In the genomic region with DNA sequence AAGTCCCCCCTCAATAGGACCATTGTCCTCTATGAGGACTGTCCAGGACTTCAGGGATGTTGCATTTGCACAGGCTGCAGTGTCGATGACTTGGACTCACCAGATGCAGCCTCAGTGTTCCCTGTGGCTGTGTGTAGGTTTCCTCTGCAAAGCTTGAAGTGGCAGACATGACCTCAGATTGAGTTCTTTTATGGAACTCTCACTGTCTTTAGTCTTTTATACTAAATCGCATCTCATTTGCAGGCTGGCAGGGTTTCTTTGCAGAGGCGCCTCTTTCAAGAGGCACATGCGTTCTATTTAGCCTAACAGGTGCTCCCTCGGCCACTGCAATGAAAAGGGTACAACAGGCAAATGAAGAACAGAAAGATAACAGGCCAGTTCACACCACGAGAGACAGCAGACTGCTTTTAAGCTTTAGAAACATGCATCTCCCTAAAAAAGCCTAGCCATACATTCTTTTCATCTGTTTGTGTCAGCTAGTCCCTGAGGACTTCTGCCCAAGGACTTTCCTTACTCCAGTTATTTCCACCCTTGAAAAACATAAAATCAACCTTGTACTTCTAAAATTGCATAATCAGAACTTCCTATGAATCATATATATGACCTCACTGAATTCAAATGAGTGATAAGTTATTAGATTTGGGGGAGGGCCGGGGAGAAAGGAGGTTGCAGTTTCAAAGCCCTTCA, we compare ENCODE assay signal across 13 cellular contexts.
DNase-seq lines count a peak whose midpoint lies in the region; ATAC-seq and TF ChIP-seq lines count a peak whose summit lies in the region.
"Had no signal": no experiment of that assay in that cellular context is flagged by ENCODE, and none has a peak within 500 bp of the region (broad histone marks: within the 10 kb centered on the region; RNA-seq: fewer than 3 reads in every experiment).

No MANE protein-coding gene starts in this region.

- H3F3A ChIP-seq in PC-9 (ENCODE audit: insufficient read depth, low read depth): peaks cover 19% of the 10 kb centered on the region

- H3K4me3 ChIP-seq in GM12865 (ENCODE audit: low read depth, low read length) (no peak overlapping the region), PC-9 (no peak overlapping the region), epithelial cell of esophagus (ENCODE audit: low read length) (no peak overlapping the region), rectal smooth muscle tissue (ENCODE audit: low read length) (no peak overlapping the region)
- H3K4me3 ChIP-seq in CD4-positive, alpha-beta memory T cell (ENCODE audit: low read length in 2 of 2): no peak overlapping the region

- CTCF ChIA-PET in PC-9 (lab: Charles Lee): interaction anchor here (0.6 to 0.9 kb wide), 2 partner anchors 129 to 1291 kb away, joined by 3 read pairs; no protein-coding TSS in a partner anchor
- CTCF ChIA-PET in CD4-positive, alpha-beta memory T cell (lab: Charles Lee; ENCODE audit: partially characterized antibody): no interaction called here

- H3K79me2 ChIP-seq in PC-9 (ENCODE audit: low read depth): no peaks in the 10 kb centered on the region

- H3K4me3 Mint-ChIP-seq in stimulated activated naive B cell treated with anti-CD40 and anti-IgM and Interleukin-4, amounts not matched to agents 10 μg/mL and 1 μg/mL and 100 μg/mL, for 72 hours: no peak overlapping the region
- no peak overlapping the region for H3K4me3 Mint-ChIP-seq in CD4-positive, alpha-beta memory T cell
- H3K4me3 Mint-ChIP-seq: naive thymus-derived CD8-positive, alpha-beta T cell had no signal

- POLR2A ChIA-PET in PC-9 (lab: Charles Lee; ENCODE audit: unreplicated experiment): no interaction called here
- POLR2A ChIA-PET in CD4-positive, alpha-beta memory T cell (lab: Charles Lee; ENCODE audit: partially characterized antibody): no interaction called here

- no peaks in the 10 kb centered on the region for H3K36me3 Mint-ChIP-seq in stimulated activated naive B cell treated with anti-CD40 and anti-IgM and Interleukin-4, amounts not matched to agents 10 μg/mL and 1 μg/mL and 100 μg/mL, for 72 hours
- no peaks in the 10 kb centered on the region for H3K36me3 Mint-ChIP-seq in CD4-positive, alpha-beta memory T cell
- H3K36me3 Mint-ChIP-seq: naive thymus-derived CD8-positive, alpha-beta T cell had no signal

- H4K20me1 ChIP-seq in PC-9 (ENCODE audit: insufficient read depth): no peaks in the 10 kb centered on the region

- peaks cover 17 to 41% of the 10 kb centered on the region in 2 donors for H3K4me1 Mint-ChIP-seq in stimulated activated naive B cell treated with anti-CD40 and anti-IgM and Interleukin-4, amounts not matched to agents 10 μg/mL and 1 μg/mL and 100 μg/mL, for 72 hours
- no peaks in the 10 kb centered on the region for H3K4me1 Mint-ChIP-seq in CD4-positive, alpha-beta memory T cell
- H3K4me1 Mint-ChIP-seq: naive thymus-derived CD8-positive, alpha-beta T cell had no signal

- H3K9me2 ChIP-seq in PC-9 (ENCODE audit: insufficient read depth): no peaks in the 10 kb centered on the region

- TF ChIP-seq CTCF in GM12865 (IDR thresholded peaks at IDR 0.05; ENCODE audit: insufficient read depth, low read depth, low read length, missing control alignments): no peak
- TF ChIP-seq CTCF in PC-9 (conservative IDR thresholded peaks at IDR 0.05): no peak
- no peak for TF ChIP-seq CTCF in epithelial cell of esophagus (IDR thresholded peaks at IDR 0.05; ENCODE audit: insufficient read depth, low read depth, low read length, missing control alignments)

- no peaks in the 10 kb centered on the region for H3K9me3 ChIP-seq in PC-9 (ENCODE audit: insufficient read depth, low read depth)
- H3K9me3 ChIP-seq in CD4-positive, alpha-beta memory T cell (ENCODE audit: control insufficient read depth in 1 of 2, low read length in 2 of 2): no peaks in the 10 kb centered on the region

- ATAC-seq in HG02678 (IDR thresholded peaks at IDR 0.05; ENCODE audit: unreplicated experiment) (no peak), HG03520 (IDR thresholded peaks at IDR 0.05; ENCODE audit: unreplicated experiment) (no peak)
- ATAC-seq in stimulated activated naive B cell treated with anti-CD40 and anti-IgM and Interleukin-4, amounts not matched to agents 10 μg/mL and 1 μg/mL and 100 μg/mL, for 72 hours (replicated peaks): no peak
- ATAC-seq: naive thymus-derived CD8-positive, alpha-beta T cell had no signal

- DNase-seq in GM12865 (ENCODE audit: low read depth) (peak; percentile 20), PC-9 (peak in 1 of 2 experiments; percentile 79), epithelial cell of esophagus (ENCODE audit: low read depth) (peak; percentile 51)
- DNase-seq in stimulated activated naive B cell treated with anti-CD40 and anti-IgM and Interleukin-4, amounts not matched to agents 10 μg/mL and 1 μg/mL and 100 μg/mL, for 72 hours: no peak
- no peak for DNase-seq in CD4-positive, alpha-beta memory T cell
- DNase-seq: activated effector memory CD4-positive, alpha-beta T cell treated with anti-CD3 and anti-CD28 coated beads, Interleukin-2, amount 50 U/mL, for 16 hours; DMS 273 treated with DMSO at 0.1 percent for 48 hours; MV-4-11; naive thymus-derived CD8-positive, alpha-beta T cell had no signal

- H3K27me3 ChIP-seq in PC-9 (ENCODE audit: insufficient read depth, low read depth) (no peaks in the 10 kb centered on the region), rectal smooth muscle tissue (ENCODE audit: control insufficient read depth, insufficient read depth, low read length) (no peaks in the 10 kb centered on the region)
- peaks cover 5% of the 10 kb centered on the region for H3K27me3 ChIP-seq in CD4-positive, alpha-beta memory T cell (ENCODE audit: insufficient read depth, low read length)

- no peak overlapping the region for H2AFZ ChIP-seq in PC-9

- H3K4me2 ChIP-seq in PC-9: peak overlapping the region; percentile 48

- peaks cover 66% of the 10 kb centered on the region for H3K4me1 ChIP-seq in PC-9 (replicated peaks; ENCODE audit: insufficient read depth)
- peaks cover 17% of the 10 kb centered on the region for H3K4me1 ChIP-seq in rectal smooth muscle tissue (ENCODE audit: control insufficient read depth, insufficient read depth, low read length)
- H3K4me1 ChIP-seq in CD4-positive, alpha-beta memory T cell (ENCODE audit: insufficient read depth, low read length): no peaks in the 10 kb centered on the region

- H3K27ac Mint-ChIP-seq in stimulated activated naive B cell treated with anti-CD40 and anti-IgM and Interleukin-4, amounts not matched to agents 10 μg/mL and 1 μg/mL and 100 μg/mL, for 72 hours: no peak overlapping the region
- H3K27ac Mint-ChIP-seq in CD4-positive, alpha-beta memory T cell: no peak overlapping the region
- H3K27ac Mint-ChIP-seq: naive thymus-derived CD8-positive, alpha-beta T cell had no signal

- H3K27me3 Mint-ChIP-seq in stimulated activated naive B cell treated with anti-CD40 and anti-IgM and Interleukin-4, amounts not matched to agents 10 μg/mL and 1 μg/mL and 100 μg/mL, for 72 hours: peaks cover 43% of the 10 kb centered on the region in 2 donors
- H3K27me3 Mint-ChIP-seq in CD4-positive, alpha-beta memory T cell: peaks cover 18 to 19% of the 10 kb centered on the region in 2 donors

- no peak overlapping the region for H3K9ac ChIP-seq in rectal smooth muscle tissue (ENCODE audit: low read length)

- H3K27ac ChIP-seq in PC-9 (no peak overlapping the region), rectal smooth muscle tissue (ENCODE audit: low read depth, low read length) (peak overlapping the region; percentile 44)
- no peak overlapping the region for H3K27ac ChIP-seq in CD4-positive, alpha-beta memory T cell (ENCODE audit: low read depth, low read length)
- H3K27ac ChIP-seq: VCaP had no signal

- intact Hi-C loops in PC-9 (cut with micrococcal nuclease; ENCODE audit: unreplicated experiment): loop anchor here (10.0 kb wide), 5 partner anchors 472 to 1528 kb away; a partner anchor contains a TSS
- intact Hi-C loops in CD4-positive, alpha-beta memory T cell (cut with micrococcal nuclease): no loop called here

- H3K9me3 Mint-ChIP-seq in stimulated activated naive B cell treated with anti-CD40 and anti-IgM and Interleukin-4, amounts not matched to agents 10 μg/mL and 1 μg/mL and 100 μg/mL, for 72 hours: no peaks in the 10 kb centered on the region
- H3K9me3 Mint-ChIP-seq in CD4-positive, alpha-beta memory T cell: no peaks in the 10 kb centered on the region
- H3K9me3 Mint-ChIP-seq: naive thymus-derived CD8-positive, alpha-beta T cell had no signal

- BruUV-seq in PC-9 (replicated peaks; lab: Mats Ljungman, UMichigan): no TSS peak

- H3K36me3 ChIP-seq in PC-9 (ENCODE audit: low read depth) (no peaks in the 10 kb centered on the region), rectal smooth muscle tissue (ENCODE audit: control insufficient read depth, insufficient read depth, low read length) (peaks cover 24% of the 10 kb centered on the region)
- H3K36me3 ChIP-seq in CD4-positive, alpha-beta memory T cell (ENCODE audit: insufficient read depth, low read length): no peaks in the 10 kb centered on the region

Comparison
In these comparisons a context has a peak if more than half of its experiments do, and no peak if none do; other contexts are left out.
1. DNase-seq: peak in GM12865 (single experiment) and epithelial cell of esophagus (single experiment); none in stimulated activated naive B cell treated with anti-CD40 and anti-IgM and Interleukin-4, amounts not matched to agents 10 μg/mL and 1 μg/mL and 100 μg/mL, for 72 hours (single experiment) and CD4-positive, alpha-beta memory T cell (0 of 5).